In genomic region chr7:20784311-20785210, GRCh38 we compare ENCODE assay signal across 11 cellular contexts. TPM values are rescaled to one million over a fixed set of nuclear protein-coding genes. Genes with fewer than 3 reads are reported as not detected.
DNase-seq lines count a peak whose midpoint lies in the region; ATAC-seq, FAIRE-seq and TF ChIP-seq lines count a peak whose summit lies in the region.
"Had no signal": no experiment of that assay in that cellular context is flagged by ENCODE, and none has a peak within 500 bp of the region (broad histone marks: within the 10 kb centered on the region; RNA-seq: fewer than 3 reads in every experiment).

No MANE protein-coding gene starts in this region.

- H3K9me3 Mint-ChIP-seq in astrocyte (ENCODE audit: unreplicated experiment) = peaks cover 7% of the 10 kb centered on the region
- H3K9me3 Mint-ChIP-seq in CD8-positive, alpha-beta memory T cell = peaks cover 10 to 32% (median 27%) of the 10 kb centered on the region in 5 donors

- H3K4me2 ChIP-seq in astrocyte (ENCODE audit: low read length) = peak overlapping the region; percentile 94

- no peaks in the 10 kb centered on the region for H3K36me3 Mint-ChIP-seq in astrocyte (ENCODE audit: low read depth, unreplicated experiment)
- H3K36me3 Mint-ChIP-seq in CD8-positive, alpha-beta memory T cell = peaks cover 0 to 1% (median 0%) of the 10 kb centered on the region in 3 donors

- no peak overlapping the region for H3K27ac Mint-ChIP-seq in astrocyte (ENCODE audit: unreplicated experiment)
- no peak overlapping the region for H3K27ac Mint-ChIP-seq in CD8-positive, alpha-beta memory T cell

- peak overlapping the region; percentile 63 for H2AFZ ChIP-seq in astrocyte (ENCODE audit: low read depth, low read length)

- CTCF ChIA-PET in CD8-positive, alpha-beta memory T cell (lab: Charles Lee) = no interaction called here

- ATAC-seq in lower lobe of right lung = peak; percentile 30 to 53
- no peak for ATAC-seq in HG03025 (IDR thresholded peaks at IDR 0.05; ENCODE audit: low FRiP score, unreplicated experiment)
- ATAC-seq in HG02623 (IDR thresholded peaks at IDR 0.05; ENCODE audit: unreplicated experiment) = no peak

- H3K4me3 Mint-ChIP-seq in astrocyte (ENCODE audit: unreplicated experiment) = no peak overlapping the region
- H3K4me3 Mint-ChIP-seq in CD8-positive, alpha-beta memory T cell = no peak overlapping the region

- peaks cover 65% of the 10 kb centered on the region for H3K27me3 Mint-ChIP-seq in astrocyte (ENCODE audit: low read depth, unreplicated experiment)
- peaks cover 57 to 83% of the 10 kb centered on the region in 2 donors for H3K27me3 Mint-ChIP-seq in CD8-positive, alpha-beta memory T cell

- H4K20me1 ChIP-seq in astrocyte (ENCODE audit: insufficient read depth, low read length) = no peaks in the 10 kb centered on the region

- H3K27me3 ChIP-seq in astrocyte (ENCODE audit: insufficient read depth, low read length) (peaks cover 74% of the 10 kb centered on the region), lower lobe of right lung (ENCODE audit: low read depth) (peaks cover 100% of the 10 kb centered on the region)
- peaks cover 31% of the 10 kb centered on the region for H3K27me3 ChIP-seq in CD8-positive, alpha-beta memory T cell (ENCODE audit: insufficient read depth, low read length, poor library complexity, severe bottlenecking)

- POLR2A ChIA-PET in CD8-positive, alpha-beta memory T cell (lab: Charles Lee) = no interaction called here

- H3K4me3 ChIP-seq in astrocyte (ENCODE audit: insufficient read depth, low read depth, low read length) = no peak overlapping the region
- peak overlapping the region; percentile 27 for H3K4me3 ChIP-seq in lower lobe of right lung
- H3K4me3 ChIP-seq in CD8-positive, alpha-beta memory T cell (ENCODE audit: low read length) = no peak overlapping the region

- H3K27ac ChIP-seq in astrocyte (ENCODE audit: low read depth, low read length) = no peak overlapping the region
- no peak overlapping the region for H3K27ac ChIP-seq in lower lobe of right lung
- no peak overlapping the region for H3K27ac ChIP-seq in CD8-positive, alpha-beta memory T cell (ENCODE audit: low read depth, low read length)

- FAIRE-seq in astrocyte (lab: Jason Lieb, UNC) = no peak
- FAIRE-seq: GM18507, islet of Langerhans had no signal

- H3K9ac ChIP-seq in astrocyte (ENCODE audit: low read length) = no peak overlapping the region

- DNase-seq in AG08396 (ENCODE audit: low spot score) (peak; percentile 22), H4 (ENCODE audit: low spot score) (peak; percentile 78), astrocyte (ENCODE audit: low read depth) (no peak), lower lobe of right lung (no peak), NCI-H526 treated with DMSO at 0.1 percent for 48 hours (lab: John Stamatoyannopoulos, UW) (no peak)
- DNase-seq in CD8-positive, alpha-beta memory T cell = no peak

- H3K9me3 ChIP-seq in astrocyte (ENCODE audit: insufficient read depth, low read depth, low read length) (no peaks in the 10 kb centered on the region), lower lobe of right lung (no peaks in the 10 kb centered on the region)
- no peaks in the 10 kb centered on the region for H3K9me3 ChIP-seq in CD8-positive, alpha-beta memory T cell (ENCODE audit: low read length)

- intact Hi-C loops in lower lobe of right lung (cut with DNase I) = no loop called here

- H3K4me1 ChIP-seq in astrocyte (ENCODE audit: insufficient read depth, low read length) (peaks cover 10% of the 10 kb centered on the region), lower lobe of right lung (peaks cover 14% of the 10 kb centered on the region)
- H3K4me1 ChIP-seq in CD8-positive, alpha-beta memory T cell (ENCODE audit: insufficient read depth, low read length) = peaks cover 13% of the 10 kb centered on the region

- no peaks in the 10 kb centered on the region for H3K79me2 ChIP-seq in astrocyte (ENCODE audit: insufficient read depth, low read length)

- H3K36me3 ChIP-seq in astrocyte (ENCODE audit: insufficient read depth, low read length) = no peaks in the 10 kb centered on the region
- no peaks in the 10 kb centered on the region for H3K36me3 ChIP-seq in lower lobe of right lung
- H3K36me3 ChIP-seq in CD8-positive, alpha-beta memory T cell (ENCODE audit: insufficient read depth, low read length) = no peaks in the 10 kb centered on the region

- TF ChIP-seq CTCF in astrocyte (IDR thresholded peaks at IDR 0.05; ENCODE audit: insufficient read depth, low read depth, low read length) = no peak
- TF ChIP-seq CTCF in lower lobe of right lung (IDR thresholded peaks at IDR 0.05) = no peak

- H3K4me1 Mint-ChIP-seq in astrocyte (ENCODE audit: low read depth, unreplicated experiment) = peaks cover 2% of the 10 kb centered on the region
- peaks cover 20 to 27% (median 24%) of the 10 kb centered on the region in 3 donors for H3K4me1 Mint-ChIP-seq in CD8-positive, alpha-beta memory T cell

RNA-seq across cellular contexts. Expression of gene SP8, which starts 2.1 kb away (rescaled TPM):
- 0.08 and 0.64 TPM in 2 replicates for total RNA-seq in H4 (2014; rRNA removed; shearing (Covaris generic))
- total RNA-seq in astrocyte (0.36 and 0.70 TPM in 2 replicates), lower lobe of right lung (not detected)
- total RNA-seq in CD8-positive, alpha-beta memory T cell = not detected
- polyA plus RNA-seq in CD8-positive, alpha-beta memory T cell = not detected
- total RNA-seq: T-helper 2 cell treated with Interferon-gamma antibody and Interleukin-4, amounts not matched to agents 100 ng/mL and 5 ng/mL, for 36 hours had no signal

Comparison
In these comparisons a context has a peak if more than half of its experiments do, and no peak if none do; other contexts are left out.
1. DNase-seq: peak in AG08396 (single experiment) and H4 (single experiment); none in astrocyte (single experiment), lower lobe of right lung (single experiment), NCI-H526 treated with DMSO at 0.1 percent for 48 hours (single experiment) and CD8-positive, alpha-beta memory T cell (0 of 5).
2. ATAC-seq: peak in lower lobe of right lung (2 of 2); none in HG03025 (single experiment) and HG02623 (single experiment).